In the genomic region with DNA sequence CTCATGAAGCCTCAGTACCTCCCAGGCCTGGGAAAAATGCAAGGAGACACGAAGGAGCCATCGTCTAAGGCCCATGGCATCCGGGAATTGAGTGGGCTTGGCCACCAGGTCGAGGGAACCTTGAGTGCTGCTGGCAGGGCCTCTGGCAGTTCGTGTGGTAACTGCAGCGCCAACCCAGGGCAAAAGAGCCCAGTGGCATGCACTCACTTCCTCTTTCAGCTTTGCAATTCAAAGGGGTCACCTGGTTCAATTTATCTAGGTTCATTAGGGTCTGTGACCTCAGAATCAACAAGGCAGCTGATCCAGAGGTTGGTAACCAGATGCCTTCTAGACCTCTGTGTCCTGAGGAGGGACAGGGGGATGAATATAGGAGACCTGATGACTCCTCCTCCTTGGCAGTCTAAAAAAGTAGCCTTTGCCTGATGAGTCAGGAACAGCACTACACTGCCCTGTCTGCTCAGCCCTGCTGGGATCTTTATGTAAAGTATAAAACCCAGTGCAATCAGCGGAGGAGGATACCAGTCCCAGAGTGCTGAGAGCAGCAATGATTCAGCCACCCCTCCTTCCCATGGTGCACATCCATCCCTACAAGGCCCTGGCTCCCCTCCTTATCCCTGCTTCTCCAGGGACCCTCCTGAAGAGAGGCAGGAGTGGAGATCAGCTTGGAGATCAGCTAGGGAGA, we compare ENCODE assay signal across 13 cellular contexts. TPM values are rescaled to one million over a fixed set of nuclear protein-coding genes. Genes with fewer than 3 reads are reported as not detected.
DNase-seq lines count a peak whose midpoint lies in the region; ATAC-seq, FAIRE-seq and TF ChIP-seq lines count a peak whose summit lies in the region.
"Had no signal": no experiment of that assay in that cellular context is flagged by ENCODE, and none has a peak within 500 bp of the region (broad histone marks: within the 10 kb centered on the region; RNA-seq: fewer than 3 reads in every experiment).

No MANE protein-coding gene starts in this region.

- H3K27ac ChIP-seq in MM.1S (ENCODE audit: low read length) (no peak overlapping the region), astrocyte (ENCODE audit: low read depth, low read length) (no peak overlapping the region), layer of hippocampus (ENCODE audit: low read depth, low read length) (peak overlapping the region; percentile 11)
- H3K27ac ChIP-seq: BLaER1, KMS-11 had no signal

- 0 out of 2 replicates have a peak overlapping the region, but pooled peaks have one; percentile 13 for H2AFZ ChIP-seq in MM.1S (ENCODE audit: low read length)
- H2AFZ ChIP-seq in astrocyte (ENCODE audit: low read depth, low read length): no peak overlapping the region

- no peaks in the 10 kb centered on the region for H3K9me2 ChIP-seq in MM.1S (replicated peaks; ENCODE audit: insufficient read depth, low read length)

- DNase-seq in AG08395 (ENCODE audit: low spot score): peak; percentile 66
- no peak for DNase-seq in MM.1S
- peak; percentile 30 for DNase-seq in astrocyte (ENCODE audit: low read depth)
- DNase-seq in activated gamma-delta T cell (lab: John Stamatoyannopoulos, UW): no peak
- DNase-seq in NCI-H748 treated with DMSO at 0.1 percent for 48 hours (lab: John Stamatoyannopoulos, UW): no peak
- no peak for DNase-seq in effector CD8-positive, alpha-beta T cell (lab: John Stamatoyannopoulos, UW)
- DNase-seq: NK-92 treated with Interleukin-12 subunit alpha and Interleukin-12 subunit beta, amount 100 ng/mL, for 24 hours; stimulated activated CD4-positive, alpha-beta T cell treated with anti-CD3 and anti-CD28 coated beads, Interleukin-4, amount 100 ng/mL, for 1 hour had no signal

- ATAC-seq in HG02610 (IDR thresholded peaks at IDR 0.05; ENCODE audit: unreplicated experiment): no peak

- peaks cover 4% of the 10 kb centered on the region for H3K4me1 Mint-ChIP-seq in astrocyte (ENCODE audit: low read depth, unreplicated experiment)

- H3K9me3 ChIP-seq in MM.1S (replicated peaks; ENCODE audit: insufficient read depth, low read length): no peaks in the 10 kb centered on the region
- H3K9me3 ChIP-seq in astrocyte (ENCODE audit: insufficient read depth, low read depth, low read length): no peaks in the 10 kb centered on the region

- no peak overlapping the region for H3K4me3 Mint-ChIP-seq in astrocyte (ENCODE audit: unreplicated experiment)
- H3K4me3 Mint-ChIP-seq: nephron had no signal

- no peak overlapping the region for H3K9ac ChIP-seq in MM.1S (ENCODE audit: low read length)
- H3K9ac ChIP-seq in astrocyte (ENCODE audit: low read length): no peak overlapping the region
- H3K9ac ChIP-seq: BLaER1, KMS-11 had no signal

- H3K4me1 ChIP-seq in MM.1S (ENCODE audit: low read length) (no peaks in the 10 kb centered on the region), astrocyte (ENCODE audit: insufficient read depth, low read length) (no peaks in the 10 kb centered on the region)

- H3K27me3 ChIP-seq in MM.1S (replicated peaks; ENCODE audit: insufficient read depth, low read length): no peaks in the 10 kb centered on the region
- peaks cover 32% of the 10 kb centered on the region for H3K27me3 ChIP-seq in astrocyte (ENCODE audit: insufficient read depth, low read length)
- H3K27me3 ChIP-seq in layer of hippocampus (ENCODE audit: control insufficient read depth, insufficient read depth, low read length): no peaks in the 10 kb centered on the region
- H3K27me3 ChIP-seq: BLaER1 had no signal

- TF ChIP-seq CTCF in MM.1S (IDR thresholded peaks at IDR 0.05; ENCODE audit: low read length) (no peak), astrocyte (IDR thresholded peaks at IDR 0.05; ENCODE audit: insufficient read depth, low read depth, low read length) (no peak)

- no peaks in the 10 kb centered on the region for H4K20me1 ChIP-seq in MM.1S (ENCODE audit: insufficient read depth, low read length)
- H4K20me1 ChIP-seq in astrocyte (ENCODE audit: insufficient read depth, low read length): no peaks in the 10 kb centered on the region
- H4K20me1 ChIP-seq: BLaER1 had no signal

- no peaks in the 10 kb centered on the region for H3F3A ChIP-seq in MM.1S (ENCODE audit: insufficient read depth, low read length)

- H3K27ac Mint-ChIP-seq in astrocyte (ENCODE audit: unreplicated experiment): no peak overlapping the region

- no peaks in the 10 kb centered on the region for H3K79me2 ChIP-seq in MM.1S (ENCODE audit: low read length)
- no peaks in the 10 kb centered on the region for H3K79me2 ChIP-seq in astrocyte (ENCODE audit: insufficient read depth, low read length)

- peaks cover under 1% of the 10 kb centered on the region for H3K36me3 Mint-ChIP-seq in astrocyte (ENCODE audit: low read depth, unreplicated experiment)

- H3K27me3 Mint-ChIP-seq in astrocyte (ENCODE audit: low read depth, unreplicated experiment): peaks cover 44% of the 10 kb centered on the region

- no peak overlapping the region for H3K4me3 ChIP-seq in MM.1S (ENCODE audit: low read length)
- no peak overlapping the region for H3K4me3 ChIP-seq in astrocyte (ENCODE audit: insufficient read depth, low read depth, low read length)
- H3K4me3 ChIP-seq: BLaER1 had no signal

- FAIRE-seq in astrocyte (lab: Jason Lieb, UNC): no peak

- no peaks in the 10 kb centered on the region for H3K9me3 Mint-ChIP-seq in astrocyte (ENCODE audit: unreplicated experiment)
- H3K9me3 Mint-ChIP-seq: nephron had no signal

- no peaks in the 10 kb centered on the region for H3K36me3 ChIP-seq in MM.1S (replicated peaks; ENCODE audit: insufficient read depth, low read length)
- no peaks in the 10 kb centered on the region for H3K36me3 ChIP-seq in astrocyte (ENCODE audit: insufficient read depth, low read length)
- H3K36me3 ChIP-seq: BLaER1 had no signal

- no peak overlapping the region for H3K4me2 ChIP-seq in MM.1S (ENCODE audit: low read depth, low read length)
- no peak overlapping the region for H3K4me2 ChIP-seq in astrocyte (ENCODE audit: low read length)
- H3K4me2 ChIP-seq: BLaER1, KMS-11 had no signal

RNA-seq across cellular contexts. Expression of gene FMOD, which starts 11.1 kb away (rescaled TPM):
- not detected in 2 replicates for total RNA-seq in astrocyte

RNA-seq across cellular contexts. Expression of gene BTG2, which starts 56.7 kb away (rescaled TPM):
- 46.4 and 58.3 TPM in 2 replicates for total RNA-seq in astrocyte

Comparison
In these comparisons a context has a peak if more than half of its experiments do, and no peak if none do; other contexts are left out.
1. DNase-seq: peak in AG08395 (single experiment) and astrocyte (single experiment); none in MM.1S (single experiment), activated gamma-delta T cell (single experiment), NCI-H748 treated with DMSO at 0.1 percent for 48 hours (single experiment) and effector CD8-positive, alpha-beta T cell (single experiment).